In genomic region chr20:32358883-32359632, GRCh38 we compare ENCODE assay signal across 1 cellular context.
TF ChIP-seq lines count a peak whose summit lies in the region.

No MANE protein-coding gene starts in this region.

TF ChIP-seq in HEK293, 187 proteins besides CTCF, POLR2A, EP300 and RAD21 (continued from another document and continues in another):
- peak; percentile 52 for TF ChIP-seq ZBTB10 (tag by site-specific recombination; IDR thresholded peaks at IDR 0.05)
- no peak for TF ChIP-seq KLF16 (tag by site-specific recombination; IDR thresholded peaks at IDR 0.05)
- peak; percentile 85 for TF ChIP-seq ZBTB26 (tag by site-specific recombination; optimal IDR thresholded peaks at IDR 0.05)
- no peak for TF ChIP-seq PRDM4 (tag by site-specific recombination; IDR thresholded peaks at IDR 0.05)
- TF ChIP-seq ZNF518A (tag by site-specific recombination; conservative IDR thresholded peaks at IDR 0.05; ENCODE audit: low read depth): no peak
- peak; percentile 57; the same call in 1 of the 2 replicates for TF ChIP-seq KLF7 (tag by site-specific recombination; IDR thresholded peaks at IDR 0.05; ENCODE audit: borderline replicate concordance)
- TF ChIP-seq KLF17 (tag by site-specific recombination; IDR thresholded peaks at IDR 0.05): peak; percentile 52; the same call in 1 of the 2 replicates
- no peak for TF ChIP-seq ZNF140 (tag by site-specific recombination; IDR thresholded peaks at IDR 0.05)
- TF ChIP-seq ZEB2 (tag by site-specific recombination; IDR thresholded peaks at IDR 0.05): peak; percentile 53
- TF ChIP-seq ZNF629 (tag by site-specific recombination; IDR thresholded peaks at IDR 0.05): 0 out of 2 replicates have a peak, but pooled peaks have one; percentile 20
- TF ChIP-seq ZNF341 (tag by site-specific recombination; IDR thresholded peaks at IDR 0.05; ENCODE audit: low read depth): peak; percentile 80
- TF ChIP-seq ZNF394 (tag by site-specific recombination; IDR thresholded peaks at IDR 0.05; ENCODE audit: borderline replicate concordance): peak; percentile 75
- peak; percentile 85 for TF ChIP-seq KLF9 (tag by site-specific recombination; IDR thresholded peaks at IDR 0.05; ENCODE audit: low read depth)
- TF ChIP-seq ZBTB7A (tag by site-specific recombination; IDR thresholded peaks at IDR 0.05; ENCODE audit: low read depth): 0 out of 2 replicates have a peak, but pooled peaks have one; percentile 22
- TF ChIP-seq KLF8 (tag by site-specific recombination; IDR thresholded peaks at IDR 0.05): peak; percentile 87
- peak; percentile 85 for TF ChIP-seq ZNF398 (tag by site-specific recombination; IDR thresholded peaks at IDR 0.05)
- 0 out of 2 replicates have a peak, but pooled peaks have one; percentile 25 for TF ChIP-seq ZBTB48 (tag by site-specific recombination; IDR thresholded peaks at IDR 0.05)
- peak; percentile 92 for TF ChIP-seq PATZ1 (tag by site-specific recombination; IDR thresholded peaks at IDR 0.05)
- no peak for TF ChIP-seq ZNF513 (tag by site-specific recombination; IDR thresholded peaks at IDR 0.05)
- peak; percentile 51 for TF ChIP-seq SP7 (tag by site-specific recombination; IDR thresholded peaks at IDR 0.05)
- peak; percentile 82 for TF ChIP-seq EGR2 (tag by site-specific recombination; IDR thresholded peaks at IDR 0.05; ENCODE audit: low read depth)
- no peak for TF ChIP-seq ZNF202 (tag by site-specific recombination; IDR thresholded peaks at IDR 0.05; ENCODE audit: borderline replicate concordance)
- peak; percentile 47; the same call in 1 of the 2 replicates for TF ChIP-seq KLF10 (tag by site-specific recombination; IDR thresholded peaks at IDR 0.05)
- no peak for TF ChIP-seq ZSCAN18 (tag by site-specific recombination; IDR thresholded peaks at IDR 0.05)
- no peak for TF ChIP-seq ZNF777 (tag by site-specific recombination; IDR thresholded peaks at IDR 0.05; ENCODE audit: borderline replicate concordance)
- no peak; the same call in 1 of the 2 replicates for TF ChIP-seq ZNF2 (tag by site-specific recombination; IDR thresholded peaks at IDR 0.05)
- peak; percentile 69 for TF ChIP-seq ZIC2 (tag by site-specific recombination; IDR thresholded peaks at IDR 0.05)
- TF ChIP-seq ZBTB8A (tag by site-specific recombination; IDR thresholded peaks at IDR 0.05): peak; percentile 53; the same call in 1 of the 2 replicates
- TF ChIP-seq SP2 (tag by site-specific recombination; IDR thresholded peaks at IDR 0.05): peak; percentile 72
- no peak for TF ChIP-seq ZNF654 (tag by site-specific recombination; IDR thresholded peaks at IDR 0.05; ENCODE audit: low read depth)
- TF ChIP-seq ZNF174 (tag by site-specific recombination; IDR thresholded peaks at IDR 0.05): no peak
- 0 out of 2 replicates have a peak, but pooled peaks have one; percentile 23 for TF ChIP-seq WT1 (tag by site-specific recombination; IDR thresholded peaks at IDR 0.05)
- peak; percentile 80 for TF ChIP-seq ZFHX2 (tag by site-specific recombination; conservative IDR thresholded peaks at IDR 0.05)
- no peak for TF ChIP-seq ZNF184 (tag by site-specific recombination; IDR thresholded peaks at IDR 0.05)
- no peak for TF ChIP-seq ZNF530 (tag by site-specific recombination; IDR thresholded peaks at IDR 0.05; ENCODE audit: low read depth)
